In the genomic region with DNA sequence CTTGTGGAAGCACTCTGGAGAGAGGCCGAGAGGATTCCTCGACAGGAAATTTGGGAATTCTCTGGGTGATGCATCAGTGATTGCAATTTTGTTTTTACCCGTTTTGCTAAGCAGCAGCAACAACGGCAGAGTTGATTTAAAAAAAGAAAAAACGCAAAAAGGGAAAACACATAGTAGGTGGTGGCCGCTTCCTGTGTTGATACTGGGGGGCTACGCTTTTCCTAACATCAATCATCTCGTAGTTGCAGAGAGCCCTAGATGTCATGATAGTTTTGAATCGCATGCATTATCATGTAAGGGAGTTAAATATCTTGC, we compare ENCODE assay signal across 8 cellular contexts. TPM values are rescaled to one million over a fixed set of nuclear protein-coding genes. Genes with fewer than 3 reads are reported as not detected.
DNase-seq lines count a peak whose midpoint lies in the region; ATAC-seq and TF ChIP-seq lines count a peak whose summit lies in the region.

No MANE protein-coding gene starts in this region.

- DNase-seq in SJSA1 (ENCODE audit: low read depth in 1 of 2, low spot score in 2 of 2) = no peak
- no peak for DNase-seq in fibroblast of the aortic adventitia (ENCODE audit: low read depth)
- no peak for DNase-seq in gastrocnemius medialis
- DNase-seq in HK-2 (ENCODE audit: unreplicated experiment) = no peak
- no peak for DNase-seq in KBM-7
- DNase-seq in activated CD4-positive, alpha-beta T cell treated with anti-CD3 and anti-CD28 coated beads for 48 hours = no peak

- H3K4me1 ChIP-seq in SJSA1 (replicated peaks) (peaks cover 20% of the 10 kb centered on the region), gastrocnemius medialis (peaks cover 0 to 10% of the 10 kb centered on the region in 2 donors)

- peak overlapping the region; percentile 81 for H3K27ac ChIP-seq in SJSA1
- peak overlapping the region; percentile 83 to 92 (median 87) for H3K27ac ChIP-seq in gastrocnemius medialis

- intact Hi-C loops in gastrocnemius medialis (cut with DNase I; ENCODE audit: low total_unique reads) = no loop called here

- H3K27me3 ChIP-seq in SJSA1 (replicated peaks) = no peaks in the 10 kb centered on the region
- no peaks in the 10 kb centered on the region for H3K27me3 ChIP-seq in gastrocnemius medialis

- H3K9me3 ChIP-seq in SJSA1 (replicated peaks) (no peaks in the 10 kb centered on the region), gastrocnemius medialis (no peaks in the 10 kb centered on the region)

- H3K4me3 ChIP-seq in GM12875 (ENCODE audit: low read depth, low read length) (peak overlapping the region; percentile 59), SJSA1 (peak overlapping the region; percentile 79), fibroblast of the aortic adventitia (ENCODE audit: low read depth, low read length) (peak overlapping the region; percentile 91), gastrocnemius medialis (peak overlapping the region; percentile 73 to 95 (median 86))

- TF ChIP-seq POLR2A in gastrocnemius medialis (IDR thresholded peaks at IDR 0.05) = no peak

- TF ChIP-seq CTCF in GM12875 (IDR thresholded peaks at IDR 0.05; ENCODE audit: borderline replicate concordance, insufficient read depth, low read depth, low read length) (no peak), fibroblast of the aortic adventitia (IDR thresholded peaks at IDR 0.05; ENCODE audit: insufficient read depth, low read length) (no peak), gastrocnemius medialis (IDR thresholded peaks at IDR 0.05 in 4 of 5, conservative IDR thresholded peaks at IDR 0.05 in 1 of 5) (no peak)

- in situ Hi-C loops in gastrocnemius medialis (cut with MboI; ENCODE audit: low sequenced_read_pairs in 4 of 4) (no loop called here), KBM-7 (cut with MboI; ENCODE audit: low pct_unique_long_range_greater_than_20kb, low sequenced_read_pairs) (no loop called here)

- ATAC-seq in gastrocnemius medialis = no peak
- ATAC-seq in GM18517 (IDR thresholded peaks at IDR 0.05; ENCODE audit: unreplicated experiment) = no peak

- H3K36me3 ChIP-seq in SJSA1 = peaks cover 5% of the 10 kb centered on the region
- no peaks in the 10 kb centered on the region for H3K36me3 ChIP-seq in gastrocnemius medialis

RNA-seq across cellular contexts. Expression of gene RBM43, which starts 0.3 kb away (rescaled TPM):
- 1.7 and 3.7 TPM in 2 replicates for total RNA-seq in SJSA1 (2014; rRNA removed; shearing (Covaris generic))
- total RNA-seq in fibroblast of the aortic adventitia (ENCODE audit: low replicate concordance) = 11.9 and 14.3 TPM in 2 replicates
- total RNA-seq in gastrocnemius medialis = 1 to 10 TPM in 1 of 4 donors, under 1 TPM in 3; 0.51 to 1.9 (median 0.92) TPM

RNA-seq across cellular contexts. Expression of gene NMI, which starts 27.5 kb away (rescaled TPM):
- 15.3 and 25.8 TPM in 2 replicates for total RNA-seq in SJSA1 (2014; rRNA removed; shearing (Covaris generic))
- total RNA-seq in fibroblast of the aortic adventitia (ENCODE audit: low replicate concordance) = 22.9 and 24.9 TPM in 2 replicates
- total RNA-seq in gastrocnemius medialis = 1 to 10 TPM in 2 of 4 donors, under 1 TPM in 2; 0.62 to 4.6 (median 1.4) TPM
